9 cellular contexts compared by ENCODE assay signal in the genomic region with DNA sequence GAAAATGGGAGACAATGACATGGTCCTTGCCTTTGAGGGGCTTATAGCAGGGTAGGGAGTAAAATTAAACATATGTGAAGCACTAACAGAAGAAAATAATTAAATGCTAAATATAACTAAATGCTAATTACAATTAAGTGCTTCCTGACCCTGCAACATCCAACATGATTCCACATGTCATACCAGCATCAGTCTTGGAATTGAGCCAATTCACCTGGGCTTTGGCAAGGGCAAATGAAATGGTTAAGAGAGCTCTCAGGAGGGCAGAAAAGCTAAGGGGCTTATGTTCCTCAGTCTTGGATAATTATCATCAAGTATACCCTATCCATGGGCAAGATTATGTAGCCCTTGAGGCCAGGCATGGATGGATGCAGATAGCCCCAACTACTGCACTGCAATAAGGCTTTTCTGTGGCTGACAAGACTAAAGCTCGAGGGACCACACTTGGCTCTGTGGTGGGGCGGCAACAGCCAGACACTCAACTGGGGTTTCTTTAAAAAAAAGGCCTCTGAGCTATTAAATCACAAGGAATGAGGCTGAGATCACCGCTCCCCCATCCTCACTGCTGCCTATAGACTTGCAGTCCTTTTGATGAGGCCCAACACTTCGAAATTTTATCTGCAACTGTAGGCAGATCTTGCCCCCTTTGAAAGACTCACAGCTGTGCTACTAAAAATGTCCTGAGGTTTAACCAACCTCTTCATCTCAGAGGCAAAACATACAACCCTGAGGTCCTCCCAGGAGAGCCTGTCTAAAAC. TPM values are rescaled to one million over a fixed set of nuclear protein-coding genes. Genes with fewer than 3 reads are reported as not detected.
DNase-seq lines count a peak whose midpoint lies in the region; ATAC-seq, FAIRE-seq and TF ChIP-seq lines count a peak whose summit lies in the region.
"Had no signal": no experiment of that assay in that cellular context is flagged by ENCODE, and none has a peak within 500 bp of the region (broad histone marks: within the 10 kb centered on the region; RNA-seq: fewer than 3 reads in every experiment).

No MANE protein-coding gene starts in this region.

- ATAC-seq in activated CD4-positive, CD25-positive, alpha-beta regulatory T cell treated with anti-CD3 and anti-CD28 coated beads, Interleukin-2, amount 50 U/mL, for 24 hours = no peak
- ATAC-seq in left colon = no peak

- H3K36me3 Mint-ChIP-seq in HFFc6 (ENCODE audit: low read depth) = peaks cover 13% of the 10 kb centered on the region; the same call in 1 of the 2 replicates
- H3K36me3 Mint-ChIP-seq in activated T-helper 2 cell treated with anti-CD3 and anti-CD28 coated beads, Interferon-gamma antibody, Interleukin-2, Interleukin-4, amounts not matched to agents 10 μg/mL and 5 μg/mL and 100 μg/mL, durations not matched to agents 14 hours and 24 hours and 36 hours (ENCODE audit: low read depth) = peaks cover 40% of the 10 kb centered on the region

- no peak for TF ChIP-seq CTCF in HFFc6 (IDR thresholded peaks at IDR 0.05)
- no peak for TF ChIP-seq CTCF in Peyer's patch (IDR thresholded peaks at IDR 0.05)
- no peak for TF ChIP-seq CTCF in foreskin fibroblast (IDR thresholded peaks at IDR 0.05; ENCODE audit: low read depth, low read length)

- H3K4me1 ChIP-seq in Peyer's patch = peaks cover 0 to 53% (median 24%) of the 10 kb centered on the region in 4 donors

- intact Hi-C loops in left colon (cut with DNase I, micrococcal nuclease) = no loop called here
- intact Hi-C loops in activated T-helper 2 cell treated with anti-CD3 and anti-CD28 coated beads, Interferon-gamma antibody, Interleukin-2, Interleukin-4, amounts not matched to agents 10 μg/mL and 5 μg/mL and 100 μg/mL, durations not matched to agents 14 hours and 24 hours and 36 hours (cut with micrococcal nuclease) = no loop called here

- TF ChIP-seq POLR2A in Peyer's patch (IDR thresholded peaks at IDR 0.05) (no peak), GM12891 (IDR thresholded peaks at IDR 0.05; ENCODE audit: low read depth, low read length) (no peak)

- DNase-seq in HFFc6 (peak; percentile 12), Peyer's patch (no peak), foreskin fibroblast (peak in 1 of 2 donors; percentile 42), left colon (no peak), GM12891 (ENCODE audit: insufficient read length, low spot score) (no peak)
- no peak for DNase-seq in activated T-helper 2 cell treated with anti-CD3 and anti-CD28 coated beads, Interferon-gamma antibody, Interleukin-2, Interleukin-4, amounts not matched to agents 10 μg/mL and 5 μg/mL and 100 μg/mL, durations not matched to agents 14 hours and 24 hours and 36 hours (ENCODE audit: low spot score)
- DNase-seq: activated T-cell treated with anti-CD3 and anti-CD28 coated beads, Interleukin-2, amount 50 U/mL, for 24 hours had no signal

- FAIRE-seq in GM12891 (lab: Jason Lieb, UNC) = no peak

- H3K9me3 Mint-ChIP-seq in HFFc6 = no peaks in the 10 kb centered on the region
- H3K9me3 Mint-ChIP-seq in activated T-helper 2 cell treated with anti-CD3 and anti-CD28 coated beads, Interferon-gamma antibody, Interleukin-2, Interleukin-4, amounts not matched to agents 10 μg/mL and 5 μg/mL and 100 μg/mL, durations not matched to agents 14 hours and 24 hours and 36 hours = no peaks in the 10 kb centered on the region
- H3K9me3 Mint-ChIP-seq: activated T-cell treated with anti-CD3 and anti-CD28 coated beads, Interleukin-2, amount 50 U/mL, for 24 hours had no signal

- no peak overlapping the region for H3K4me3 Mint-ChIP-seq in HFFc6
- no peak overlapping the region for H3K4me3 Mint-ChIP-seq in activated T-helper 2 cell treated with anti-CD3 and anti-CD28 coated beads, Interferon-gamma antibody, Interleukin-2, Interleukin-4, amounts not matched to agents 10 μg/mL and 5 μg/mL and 100 μg/mL, durations not matched to agents 14 hours and 24 hours and 36 hours (ENCODE audit: low read depth)
- H3K4me3 Mint-ChIP-seq: activated T-cell treated with anti-CD3 and anti-CD28 coated beads, Interleukin-2, amount 50 U/mL, for 24 hours had no signal

- no peaks in the 10 kb centered on the region for H3K27me3 ChIP-seq in Peyer's patch

- H3K27ac Mint-ChIP-seq in HFFc6 = no peak overlapping the region
- H3K27ac Mint-ChIP-seq in activated T-helper 2 cell treated with anti-CD3 and anti-CD28 coated beads, Interferon-gamma antibody, Interleukin-2, Interleukin-4, amounts not matched to agents 10 μg/mL and 5 μg/mL and 100 μg/mL, durations not matched to agents 14 hours and 24 hours and 36 hours = no peak overlapping the region

- H3K4me1 Mint-ChIP-seq in HFFc6 (ENCODE audit: low read depth) = peaks cover 22% of the 10 kb centered on the region
- H3K4me1 Mint-ChIP-seq in activated T-helper 2 cell treated with anti-CD3 and anti-CD28 coated beads, Interferon-gamma antibody, Interleukin-2, Interleukin-4, amounts not matched to agents 10 μg/mL and 5 μg/mL and 100 μg/mL, durations not matched to agents 14 hours and 24 hours and 36 hours (ENCODE audit: low read depth) = peaks cover 22% of the 10 kb centered on the region

- H3K27ac ChIP-seq in Peyer's patch (peak overlapping the region; percentile 90 to 96 (median 90)), skin epidermis (peak overlapping the region in 18 of 21 experiments; percentile 91 to 100 (median 94))

- peaks cover 0 to 33% (median 0%) of the 10 kb centered on the region in 3 donors for H3K36me3 ChIP-seq in Peyer's patch

- H3K9me3 ChIP-seq in Peyer's patch = no peaks in the 10 kb centered on the region

- H3K27me3 Mint-ChIP-seq in HFFc6 (ENCODE audit: insufficient read depth) = no peaks in the 10 kb centered on the region; the same call in 1 of the 2 replicates
- H3K27me3 Mint-ChIP-seq in activated T-helper 2 cell treated with anti-CD3 and anti-CD28 coated beads, Interferon-gamma antibody, Interleukin-2, Interleukin-4, amounts not matched to agents 10 μg/mL and 5 μg/mL and 100 μg/mL, durations not matched to agents 14 hours and 24 hours and 36 hours (ENCODE audit: low read depth) = no peaks in the 10 kb centered on the region
- H3K27me3 Mint-ChIP-seq: activated T-cell treated with anti-CD3 and anti-CD28 coated beads, Interleukin-2, amount 50 U/mL, for 24 hours had no signal

- peak overlapping the region in 2 of 4 donors; percentile 57 to 65 for H3K4me3 ChIP-seq in Peyer's patch
- H3K4me3 ChIP-seq in foreskin fibroblast (ENCODE audit: low read depth in 1 of 2, low read length in 2 of 2) = peak overlapping the region; percentile 85 to 95
- peak overlapping the region in 3 of 7 experiments; percentile 42 to 54 (median 54) for H3K4me3 ChIP-seq in skin epidermis

TF ChIP-seq in GM12891, 5 proteins besides CTCF, POLR2A, EP300 and RAD21:
- TF ChIP-seq POU2F2 (IDR thresholded peaks at IDR 0.05; ENCODE audit: low read depth, low read length) (no peak), POLR2AphosphoS5 (IDR thresholded peaks at IDR 0.05; ENCODE audit: low read depth, low read length) (no peak), TAF1 (IDR thresholded peaks at IDR 0.05; ENCODE audit: low read depth, low read length) (no peak), PAX5 (IDR thresholded peaks at IDR 0.05; ENCODE audit: insufficient read depth, low read length, severe bottlenecking) (no peak), SPI1 (IDR thresholded peaks at IDR 0.05; ENCODE audit: low read depth, low read length) (no peak)

RNA-seq across cellular contexts. Expression of a gene that starts 39.0 kb away (rescaled TPM):
- 1 to 10 TPM; 1.5 to 2.3 (median 1.8) TPM for total RNA-seq in HFFc6 (2021; fragmentation: NEBNext Ultra II Directional; extraction: Animal tissue kit (Norgen Biotek cat#: 25700))
- total RNA-seq in Peyer's patch = 10 to 100 TPM; 16.1 to 45.4 (median 28.2) TPM
- total RNA-seq in left colon = 10 to 100 TPM in 1 of 2 donors, 1 to 10 TPM in 1; 8.0 to 10.6 TPM
- 8.5 TPM for polyA plus RNA-seq in GM12891 (2012; ENCODE audit: low read depth, missing spikeins)
- 12.6 and 13.5 TPM in 2 replicates for total RNA-seq in activated T-helper 2 cell treated with anti-CD3 and anti-CD28 coated beads, Interferon-gamma antibody, Interleukin-2, Interleukin-4, amounts not matched to agents 10 μg/mL and 5 μg/mL and 100 μg/mL, durations not matched to agents 14 hours and 24 hours and 36 hours

RNA-seq across cellular contexts. Expression of a gene that starts 42.6 kb away (rescaled TPM):
- 100 to 1,000 TPM; 127 to 148 (median 137) TPM for total RNA-seq in HFFc6 (2021; fragmentation: NEBNext Ultra II Directional; extraction: Animal tissue kit (Norgen Biotek cat#: 25700))
- total RNA-seq in Peyer's patch (100 to 1,000 TPM; 297 to 512 (median 388) TPM), left colon (100 to 1,000 TPM; 157 to 183 TPM)
- 80.9 TPM for polyA plus RNA-seq in GM12891 (2012; ENCODE audit: low read depth, missing spikeins)
- total RNA-seq in activated T-helper 2 cell treated with anti-CD3 and anti-CD28 coated beads, Interferon-gamma antibody, Interleukin-2, Interleukin-4, amounts not matched to agents 10 μg/mL and 5 μg/mL and 100 μg/mL, durations not matched to agents 14 hours and 24 hours and 36 hours = 162 and 174 TPM in 2 replicates

RNA-seq across cellular contexts. Expression of a gene that starts 42.9 kb away (rescaled TPM):
- total RNA-seq in HFFc6 (2021; fragmentation: NEBNext Ultra II Directional; extraction: Animal tissue kit (Norgen Biotek cat#: 25700)) = 10 to 100 TPM in 1 of 6 experiments, 1 to 10 TPM in 5; 7.4 to 12.4 (median 8.5) TPM
- total RNA-seq in Peyer's patch (1 to 10 TPM; 2.8 to 7.4 (median 6.0) TPM), left colon (10 to 100 TPM in 1 of 2 donors, 1 to 10 TPM in 1; 8.0 to 10.1 TPM)
- 4.9 TPM for polyA plus RNA-seq in GM12891 (2012; ENCODE audit: low read depth, missing spikeins)
- 7.9 and 9.2 TPM in 2 replicates for total RNA-seq in activated T-helper 2 cell treated with anti-CD3 and anti-CD28 coated beads, Interferon-gamma antibody, Interleukin-2, Interleukin-4, amounts not matched to agents 10 μg/mL and 5 μg/mL and 100 μg/mL, durations not matched to agents 14 hours and 24 hours and 36 hours
